Comparison of ENCODE assay signal across 8 cellular contexts in the genomic region with DNA sequence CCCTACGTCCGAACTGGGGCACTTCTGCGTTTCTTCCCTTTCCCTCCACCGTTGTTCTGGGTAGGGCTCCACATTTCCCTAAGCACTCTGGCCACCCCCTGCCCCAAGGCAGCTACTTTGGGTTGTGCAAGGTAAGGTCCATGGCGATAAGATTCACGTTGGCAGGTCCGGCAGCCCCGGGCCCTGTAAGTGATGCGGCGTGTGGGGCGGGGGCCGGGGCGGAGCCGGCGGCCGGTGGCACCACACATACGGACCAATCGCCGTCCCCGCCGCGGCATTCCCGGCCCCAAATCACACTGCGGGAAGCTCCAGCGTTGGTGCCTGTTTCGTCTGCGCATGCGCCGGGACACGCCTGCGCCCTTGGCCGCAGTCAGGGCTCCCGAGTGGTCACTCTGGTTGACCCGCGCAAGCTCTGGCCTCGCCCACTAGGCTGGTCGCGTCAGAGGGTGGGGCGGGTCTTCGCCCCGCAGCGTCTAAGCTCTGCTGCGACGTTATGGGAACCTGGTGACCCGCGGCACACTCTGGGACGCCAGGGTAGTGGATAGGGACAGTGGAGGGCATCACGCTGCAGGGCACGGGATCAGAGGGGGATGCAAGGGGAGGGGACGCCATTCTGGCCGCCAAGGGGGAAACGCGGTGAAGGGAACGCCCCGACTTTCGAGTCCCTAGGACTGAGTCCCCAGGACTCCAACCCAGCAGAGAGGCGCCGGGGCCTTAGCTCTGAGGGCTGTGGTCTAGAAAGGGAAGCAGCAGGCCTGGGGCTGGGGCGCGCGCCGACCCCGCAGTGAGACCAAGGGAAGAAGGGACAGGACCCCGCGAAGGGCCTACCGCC. TPM values are rescaled to one million over a fixed set of nuclear protein-coding genes. Genes with fewer than 3 reads are reported as not detected.
A peak's percentile ranks its signal among the peaks of the same experiment; 100 is the strongest.
DNase-seq lines count a peak whose midpoint lies in the region; ATAC-seq and TF ChIP-seq lines count a peak whose summit lies in the region.

No MANE protein-coding gene starts in this region.

- peak overlapping the region; percentile 57 for H3K4me3 ChIP-seq in epithelial cell of esophagus (ENCODE audit: low read length)
- H3K4me3 ChIP-seq in mesodermal cell (ENCODE audit: extremely low read depth, insufficient read depth, low read length, poor library complexity, severe bottlenecking), result peak overlapping the region; percentile 90

- no peak for TF ChIP-seq CTCF in epithelial cell of esophagus (IDR thresholded peaks at IDR 0.05; ENCODE audit: insufficient read depth, low read depth, low read length, missing control alignments)

- H3K9me3 Mint-ChIP-seq in activated CD8-positive, alpha-beta T cell treated with anti-CD3 and anti-CD28 coated beads, Interleukin-2, amount 10 ng/mL, durations not matched to agents 7 days and 5 days (ENCODE audit: insufficient read depth), result no peaks in the 10 kb centered on the region
- H3K9me3 Mint-ChIP-seq in stimulated activated naive CD8-positive, alpha-beta T cell treated with anti-CD3 and anti-CD28 coated beads, Interleukin-15, amount 100 ng/mL, for 72 hours, result no peaks in the 10 kb centered on the region

- H3K9me3 ChIP-seq in mesodermal cell (ENCODE audit: control insufficient read depth, low read length), result no peaks in the 10 kb centered on the region

- H3K36me3 Mint-ChIP-seq in activated CD8-positive, alpha-beta T cell treated with anti-CD3 and anti-CD28 coated beads, Interleukin-2, amount 10 ng/mL, durations not matched to agents 7 days and 5 days (ENCODE audit: low read depth), result peaks cover 48% of the 10 kb centered on the region

- H3K4me1 Mint-ChIP-seq in activated CD8-positive, alpha-beta T cell treated with anti-CD3 and anti-CD28 coated beads, Interleukin-2, amount 10 ng/mL, durations not matched to agents 7 days and 5 days (ENCODE audit: low read depth), result peaks cover 23% of the 10 kb centered on the region
- H3K4me1 Mint-ChIP-seq in stimulated activated naive CD8-positive, alpha-beta T cell treated with anti-CD3 and anti-CD28 coated beads, Interleukin-15, amount 100 ng/mL, for 72 hours, result peaks cover 37% of the 10 kb centered on the region

- peaks cover 52% of the 10 kb centered on the region for H3K36me3 ChIP-seq in mesodermal cell (ENCODE audit: control insufficient read depth, insufficient read depth, low read length)

- WGBS in mesodermal cell (ENCODE audit: insufficient coverage in 2 of 2), 2 experiments, result 1 to 2% methylated on average over 60 to 62 of the region's 66 CpGs

- H3K27me3 Mint-ChIP-seq in activated CD8-positive, alpha-beta T cell treated with anti-CD3 and anti-CD28 coated beads, Interleukin-2, amount 10 ng/mL, durations not matched to agents 7 days and 5 days (ENCODE audit: low read depth), result no peaks in the 10 kb centered on the region
- H3K27me3 Mint-ChIP-seq in stimulated activated naive CD8-positive, alpha-beta T cell treated with anti-CD3 and anti-CD28 coated beads, Interleukin-15, amount 100 ng/mL, for 72 hours, result peaks cover 32% of the 10 kb centered on the region

- peak overlapping the region; percentile 98 for H3K4me3 Mint-ChIP-seq in activated CD8-positive, alpha-beta T cell treated with anti-CD3 and anti-CD28 coated beads, Interleukin-2, amount 10 ng/mL, durations not matched to agents 7 days and 5 days
- peak overlapping the region; percentile 85 to 99 for H3K4me3 Mint-ChIP-seq in stimulated activated naive CD8-positive, alpha-beta T cell treated with anti-CD3 and anti-CD28 coated beads, Interleukin-15, amount 100 ng/mL, for 72 hours

- peaks cover 19% of the 10 kb centered on the region for H3K4me1 ChIP-seq in mesodermal cell (ENCODE audit: control insufficient read depth, insufficient read depth, low read length, poor library complexity, severe bottlenecking)

- peak; percentile 65 for ATAC-seq in HG03439 (IDR thresholded peaks at IDR 0.05; ENCODE audit: unreplicated experiment)
- ATAC-seq in activated CD8-positive, alpha-beta T cell treated with anti-CD3 and anti-CD28 coated beads, Interleukin-2, amount 10 ng/mL, durations not matched to agents 7 days and 5 days, result peak; percentile 47
- ATAC-seq in stimulated activated naive CD8-positive, alpha-beta T cell treated with anti-CD3 and anti-CD28 coated beads, Interleukin-15, amount 100 ng/mL, for 72 hours, result peak; percentile 31

- POLR2A ChIA-PET in activated CD8-positive, alpha-beta T cell treated with anti-CD3 and anti-CD28 coated beads, Interleukin-2, amount 10 ng/mL, durations not matched to agents 7 days and 5 days (lab: Charles Lee), result interaction anchor here (0.7 to 4.3 kb wide), 14 partner anchors 10 to 1026 kb away, joined by 3 to 48 read pairs (median 7); a partner anchor contains a TSS

- H3K27ac ChIP-seq in mesodermal cell (ENCODE audit: low read depth, low read length, severe bottlenecking), result peak overlapping the region; percentile 95

- peak overlapping the region; percentile 97 for H3K27ac Mint-ChIP-seq in activated CD8-positive, alpha-beta T cell treated with anti-CD3 and anti-CD28 coated beads, Interleukin-2, amount 10 ng/mL, durations not matched to agents 7 days and 5 days
- peak overlapping the region; percentile 53 to 86 for H3K27ac Mint-ChIP-seq in stimulated activated naive CD8-positive, alpha-beta T cell treated with anti-CD3 and anti-CD28 coated beads, Interleukin-15, amount 100 ng/mL, for 72 hours

- DNase-seq in CD1c-positive myeloid dendritic cell (ENCODE audit: extremely low spot score) (peak; percentile 97), GM19238 (ENCODE audit: insufficient read length, low spot score) (peak; percentile 71), NCI-H510A treated with DMSO at 0.1 percent for 48 hours (lab: John Stamatoyannopoulos, UW) (peak; percentile 88), epithelial cell of esophagus (ENCODE audit: low read depth) (peak; percentile 68)
- peak; percentile 78 for DNase-seq in activated CD8-positive, alpha-beta T cell treated with anti-CD3 and anti-CD28 coated beads, Interleukin-2, amount 10 ng/mL, durations not matched to agents 7 days and 5 days
- peak; percentile 54 to 65 for DNase-seq in stimulated activated naive CD8-positive, alpha-beta T cell treated with anti-CD3 and anti-CD28 coated beads, Interleukin-15, amount 100 ng/mL, for 72 hours

- CTCF ChIA-PET in activated CD8-positive, alpha-beta T cell treated with anti-CD3 and anti-CD28 coated beads, Interleukin-2, amount 10 ng/mL, durations not matched to agents 7 days and 5 days (lab: Charles Lee), result interaction anchor here (0.7 to 10.2 kb wide), 15 partner anchors 9 to 479 kb away, joined by 3 to 129 read pairs (median 6); a partner anchor contains a TSS

RNA-seq across cellular contexts. Expression of a gene that starts 1.6 kb away (rescaled TPM):
- total RNA-seq in activated CD8-positive, alpha-beta T cell treated with anti-CD3 and anti-CD28 coated beads, Interleukin-2, amount 10 ng/mL, durations not matched to agents 7 days and 5 days, result 10 to 100 TPM; 84.1 to 92.8 TPM
- 174 TPM for polyA plus RNA-seq in mesodermal cell (2013, experiment 1 of 2)
- polyA plus RNA-seq in mesodermal cell (2013, experiment 2 of 2), result 172 TPM

RNA-seq across cellular contexts. Expression of a gene that starts 12.9 kb away (rescaled TPM):
- total RNA-seq in activated CD8-positive, alpha-beta T cell treated with anti-CD3 and anti-CD28 coated beads, Interleukin-2, amount 10 ng/mL, durations not matched to agents 7 days and 5 days, result 100 to 1,000 TPM; 395 to 416 TPM
- polyA plus RNA-seq in mesodermal cell (2013, experiment 1 of 2), result 708 TPM
- 593 TPM for polyA plus RNA-seq in mesodermal cell (2013, experiment 2 of 2)

RNA-seq across cellular contexts. Expression of a gene that starts 22.5 kb away (rescaled TPM):
- total RNA-seq in activated CD8-positive, alpha-beta T cell treated with anti-CD3 and anti-CD28 coated beads, Interleukin-2, amount 10 ng/mL, durations not matched to agents 7 days and 5 days, result 100 to 1,000 TPM; 146 TPM
- 34.0 TPM for polyA plus RNA-seq in mesodermal cell (2013, experiment 1 of 2)
- polyA plus RNA-seq in mesodermal cell (2013, experiment 2 of 2), result 29.7 TPM

RNA-seq across cellular contexts. Expression of a gene that starts 22.8 kb away (rescaled TPM):
- total RNA-seq in activated CD8-positive, alpha-beta T cell treated with anti-CD3 and anti-CD28 coated beads, Interleukin-2, amount 10 ng/mL, durations not matched to agents 7 days and 5 days, result 100 to 1,000 TPM; 154 to 163 TPM
- polyA plus RNA-seq in mesodermal cell (2013, experiment 1 of 2), result 270 TPM
- polyA plus RNA-seq in mesodermal cell (2013, experiment 2 of 2), result 257 TPM

Comparison
In these comparisons a context has a peak if more than half of its experiments do, and no peak if none do; other contexts are left out.
1. Peak in every context shown above with its lines: DNase-seq, ATAC-seq, H3K4me3 ChIP-seq and H3K27ac ChIP-seq.